ENCODE assay signal across 23 cellular contexts in the genomic region with DNA sequence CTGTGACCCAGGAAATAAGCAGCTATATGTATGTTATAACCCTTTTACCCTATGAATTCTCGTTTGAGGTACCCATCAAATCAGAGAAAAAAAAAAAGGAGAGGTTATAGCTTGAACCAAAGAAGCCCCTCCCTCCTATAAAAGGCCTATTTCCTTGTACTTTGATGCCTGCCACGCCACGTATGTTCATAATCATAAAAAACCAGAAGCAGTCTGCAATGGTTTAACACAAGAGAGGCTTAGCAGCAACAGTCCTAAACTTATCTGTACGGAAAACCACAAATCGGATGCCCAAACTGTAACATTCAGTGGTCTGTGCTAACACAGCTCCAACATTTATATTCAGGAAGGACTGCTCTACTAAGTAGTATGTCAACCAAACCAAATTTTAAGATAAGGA. TPM values are rescaled to one million over a fixed set of nuclear protein-coding genes. Genes with fewer than 3 reads are reported as not detected.
DNase-seq lines count a peak whose midpoint lies in the region; ATAC-seq and TF ChIP-seq lines count a peak whose summit lies in the region.
"Had no signal": no experiment of that assay in that cellular context is flagged by ENCODE, and none has a peak within 500 bp of the region (broad histone marks: within the 10 kb centered on the region; RNA-seq: fewer than 3 reads in every experiment).

No MANE protein-coding gene starts in this region.

- H3K27me3 ChIP-seq in CD4-positive, CD25-positive, alpha-beta regulatory T cell (ENCODE audit: control insufficient read depth, insufficient read depth, low read length): no peaks in the 10 kb centered on the region
- no peaks in the 10 kb centered on the region for H3K27me3 ChIP-seq in DND-41 (ENCODE audit: insufficient read depth, low read length, poor library complexity)
- no peaks in the 10 kb centered on the region for H3K27me3 ChIP-seq in mucosa of rectum (ENCODE audit: control insufficient read depth in 2 of 2, insufficient read depth in 2 of 2, low read length in 2 of 2)
- H3K27me3 ChIP-seq: stomach, upper lobe of right lung had no signal

- H2AFZ ChIP-seq in DND-41 (ENCODE audit: low read depth, low read length): no peak overlapping the region

- DNase-seq in CD4-positive, CD25-positive, alpha-beta regulatory T cell: no peak
- DNase-seq in DND-41: peak; percentile 78
- DNase-seq in T-cell: no peak
- DNase-seq in C1 segment of cervical spinal cord (lab: John Stamatoyannopoulos, UW): no peak
- DNase-seq: activated B cell treated with CpG ODN at 0.5 μM for 24 hours; amniotic stem cell; heart left ventricle; NCI-H1092 treated with DMSO at 0.1 percent for 48 hours; NCI-H2081; NCI-H446; stimulated activated CD4-positive, alpha-beta T cell treated with anti-CD3 and anti-CD28 coated beads, Interleukin-4, amount 100 ng/mL, for 24 hours; stomach; T-helper 17 cell; upper lobe of right lung had no signal

- peak overlapping the region; percentile 57 for H3K9ac ChIP-seq in DND-41 (ENCODE audit: low read depth, low read length)
- H3K9ac ChIP-seq in mucosa of rectum (ENCODE audit: low read depth in 1 of 2, low read length in 2 of 2): no peak overlapping the region
- H3K9ac ChIP-seq: KMS-11 had no signal

- no peaks in the 10 kb centered on the region for H4K20me1 ChIP-seq in DND-41 (ENCODE audit: insufficient read depth, low read length)

- peak overlapping the region; percentile 49 for H3K4me2 ChIP-seq in DND-41 (ENCODE audit: insufficient read depth, low read length)
- H3K4me2 ChIP-seq: KMS-11 had no signal

- no peaks in the 10 kb centered on the region for H3K36me3 Mint-ChIP-seq in CD4-positive, CD25-positive, alpha-beta regulatory T cell
- H3K36me3 Mint-ChIP-seq in T-cell: no peaks in the 10 kb centered on the region

- CTCF ChIA-PET in T-cell (lab: Charles Lee): interaction anchor here in 1 of 2 donors (0.6 kb wide), 1 partner anchor 255 kb away, joined by 3 read pairs; no protein-coding TSS in a partner anchor

- no peaks in the 10 kb centered on the region for H3K27me3 Mint-ChIP-seq in CD4-positive, CD25-positive, alpha-beta regulatory T cell
- H3K27me3 Mint-ChIP-seq in T-cell: peaks cover 0 to 3% of the 10 kb centered on the region in 2 donors
- H3K27me3 Mint-ChIP-seq: activated B cell treated with CpG ODN at 0.5 μM for 24 hours; dendritic cell treated with granulocyte-macrophage colony-stimulating factor and Interleukin-4, amounts not matched to agents 40 ng/mL and 50 ng/mL, for 4 days had no signal

- peaks cover 22% of the 10 kb centered on the region; the same call in 1 of the 2 replicates for H3K79me2 ChIP-seq in DND-41 (ENCODE audit: insufficient read depth, low read length)

- no peak overlapping the region for H3K27ac ChIP-seq in CD4-positive, CD25-positive, alpha-beta regulatory T cell (ENCODE audit: insufficient read depth, low read length, poor library complexity, severe bottlenecking)
- H3K27ac ChIP-seq in DND-41 (ENCODE audit: low read length) (peak overlapping the region; percentile 99), mucosa of rectum (ENCODE audit: low read depth in 2 of 2, low read length in 2 of 2) (peak overlapping the region; percentile 78 to 80)
- H3K27ac ChIP-seq: heart left ventricle, KMS-11, neutrophil, stomach, upper lobe of right lung had no signal

- peaks cover 14 to 58% (median 37%) of the 10 kb centered on the region in 4 donors for H3K4me1 Mint-ChIP-seq in CD4-positive, CD25-positive, alpha-beta regulatory T cell
- peaks cover 30 to 37% (median 32%) of the 10 kb centered on the region in 3 donors for H3K4me1 Mint-ChIP-seq in T-cell
- H3K4me1 Mint-ChIP-seq: activated B cell treated with CpG ODN at 0.5 μM for 24 hours had no signal

- no peaks in the 10 kb centered on the region for H3K36me3 ChIP-seq in CD4-positive, CD25-positive, alpha-beta regulatory T cell (ENCODE audit: control insufficient read depth, insufficient read depth, low read length)
- H3K36me3 ChIP-seq in DND-41 (ENCODE audit: insufficient read depth, low read length): no peaks in the 10 kb centered on the region
- no peaks in the 10 kb centered on the region for H3K36me3 ChIP-seq in mucosa of rectum (ENCODE audit: control insufficient read depth in 2 of 2, insufficient read depth in 2 of 2, low read length in 2 of 2)
- H3K36me3 ChIP-seq: heart left ventricle, neutrophil, stomach, upper lobe of right lung had no signal

- H3K4me3 Mint-ChIP-seq in CD4-positive, CD25-positive, alpha-beta regulatory T cell: no peak overlapping the region
- no peak overlapping the region for H3K4me3 Mint-ChIP-seq in T-cell
- H3K4me3 Mint-ChIP-seq: activated B cell treated with CpG ODN at 0.5 μM for 24 hours; dendritic cell treated with granulocyte-macrophage colony-stimulating factor and Interleukin-4, amounts not matched to agents 40 ng/mL and 50 ng/mL, for 4 days; T-helper 17 cell had no signal

- H3K9me3 Mint-ChIP-seq in CD4-positive, CD25-positive, alpha-beta regulatory T cell: no peaks in the 10 kb centered on the region
- H3K9me3 Mint-ChIP-seq in T-cell: no peaks in the 10 kb centered on the region
- H3K9me3 Mint-ChIP-seq: activated B cell treated with CpG ODN at 0.5 μM for 24 hours; dendritic cell treated with granulocyte-macrophage colony-stimulating factor and Interleukin-4, amounts not matched to agents 40 ng/mL and 50 ng/mL, for 4 days had no signal

- no peak overlapping the region for H3K4me3 ChIP-seq in CD4-positive, CD25-positive, alpha-beta regulatory T cell (ENCODE audit: low read depth, low read length)
- no peak overlapping the region; a peak in 1 of 4 replicates for H3K4me3 ChIP-seq in DND-41 (ENCODE audit: low read depth in 1 of 2, low read length in 2 of 2)
- no peak overlapping the region for H3K4me3 ChIP-seq in mucosa of rectum (ENCODE audit: low read length in 2 of 2)
- H3K4me3 ChIP-seq: heart left ventricle, stomach, upper lobe of right lung had no signal

- no peak for ATAC-seq in CD4-positive, CD25-positive, alpha-beta regulatory T cell (ENCODE audit: low read depth in 2 of 2)
- ATAC-seq in DND-41 (ENCODE audit: insufficient read depth, low read depth) (peak; percentile 86), T-cell (replicated peaks in 1 of 4) (peak in 3 of 4 experiments; percentile 23 to 56 (median 53)), GM21390 (IDR thresholded peaks at IDR 0.05; ENCODE audit: unreplicated experiment) (no peak), HG03354 (IDR thresholded peaks at IDR 0.05; ENCODE audit: poor library complexity, severe bottlenecking, unreplicated experiment) (no peak)
- ATAC-seq: heart left ventricle, Panc1, T-helper 17 cell, upper lobe of right lung had no signal

- H3K27ac Mint-ChIP-seq in CD4-positive, CD25-positive, alpha-beta regulatory T cell: peak overlapping the region in 2 of 3 donors; percentile 7 to 62
- H3K27ac Mint-ChIP-seq in T-cell: peak overlapping the region; percentile 56 to 60
- H3K27ac Mint-ChIP-seq: activated B cell treated with CpG ODN at 0.5 μM for 24 hours; dendritic cell treated with granulocyte-macrophage colony-stimulating factor and Interleukin-4, amounts not matched to agents 40 ng/mL and 50 ng/mL, for 4 days; T-helper 17 cell had no signal

- peaks cover 18% of the 10 kb centered on the region for H3K4me1 ChIP-seq in CD4-positive, CD25-positive, alpha-beta regulatory T cell (ENCODE audit: control insufficient read depth, insufficient read depth, low read length, poor library complexity, severe bottlenecking)
- H3K4me1 ChIP-seq in DND-41 (ENCODE audit: insufficient read depth, low read length) (peaks cover 96% of the 10 kb centered on the region), mucosa of rectum (ENCODE audit: control insufficient read depth in 2 of 2, insufficient read depth in 2 of 2, low read length in 2 of 2) (peaks cover 17 to 46% of the 10 kb centered on the region in 2 donors)
- H3K4me1 ChIP-seq: heart left ventricle, upper lobe of right lung had no signal

- TF ChIP-seq CTCF in DND-41 (IDR thresholded peaks at IDR 0.05; ENCODE audit: borderline replicate concordance, extremely low read depth, low read length, poor library complexity, severe bottlenecking): no peak

- POLR2A ChIA-PET in T-cell (lab: Charles Lee): no interaction called here

- H3K9me3 ChIP-seq in CD4-positive, CD25-positive, alpha-beta regulatory T cell (ENCODE audit: control insufficient read depth in 2 of 2, low read length in 2 of 2): no peaks in the 10 kb centered on the region
- H3K9me3 ChIP-seq in DND-41 (ENCODE audit: insufficient read depth, low read length, severe bottlenecking): no peaks in the 10 kb centered on the region
- H3K9me3 ChIP-seq in mucosa of rectum (ENCODE audit: control insufficient read depth in 2 of 2, low read length in 2 of 2): no peaks in the 10 kb centered on the region
- H3K9me3 ChIP-seq: heart left ventricle, neutrophil, stomach, upper lobe of right lung had no signal

RNA-seq across cellular contexts. Expression of gene CCR8, which starts 21.2 kb away (rescaled TPM):
- 87.2 TPM for total RNA-seq in CD4-positive, CD25-positive, alpha-beta regulatory T cell
- polyA plus RNA-seq in CD4-positive, CD25-positive, alpha-beta regulatory T cell: 10 to 100 TPM; 33.6 to 61.6 (median 52.1) TPM
- total RNA-seq in T-cell: 1 to 10 TPM; 1.9 to 6.7 (median 2.8) TPM
- total RNA-seq: activated B cell treated with CpG ODN at 0.5 μM for 24 hours, G401, liver, stomach, upper lobe of right lung had no signal
- polyA plus RNA-seq: heart left ventricle, liver, stomach had no signal

RNA-seq across cellular contexts. Expression of gene SLC25A38, which starts 32.5 kb away (rescaled TPM):
- total RNA-seq in CD4-positive, CD25-positive, alpha-beta regulatory T cell: 52.2 TPM
- 10 to 100 TPM; 60.9 to 70.1 (median 65.4) TPM for polyA plus RNA-seq in CD4-positive, CD25-positive, alpha-beta regulatory T cell
- 10 to 100 TPM; 40.2 to 53.6 (median 46.5) TPM for total RNA-seq in T-cell

RNA-seq across cellular contexts. Expression of gene RPSA, which starts 55.8 kb away (rescaled TPM):
- 1,171 TPM for total RNA-seq in CD4-positive, CD25-positive, alpha-beta regulatory T cell
- 1,000 to 10,000 TPM in 2 of 4 donors, 100 to 1,000 TPM in 2; 939 to 1,327 (median 1,114) TPM for polyA plus RNA-seq in CD4-positive, CD25-positive, alpha-beta regulatory T cell
- 1,000 to 10,000 TPM; 1,722 to 2,107 (median 1,965) TPM for total RNA-seq in T-cell

Comparison
In these comparisons a context has a peak if more than half of its experiments do, and no peak if none do; other contexts are left out.
1. ATAC-seq: peak in DND-41 (single experiment) and T-cell (3 of 4); none in CD4-positive, CD25-positive, alpha-beta regulatory T cell (0 of 2), GM21390 (single experiment) and HG03354 (single experiment).
2. RNA of gene CCR8, which starts 21.2 kb away (total RNA-seq): 87.2 TPM in CD4-positive, CD25-positive, alpha-beta regulatory T cell (single experiment); 1.9 to 6.7 TPM in T-cell; every median in the first group is over 10 times any median in the second.